ENCODE assay signal across 8 cellular contexts in the genomic region with DNA sequence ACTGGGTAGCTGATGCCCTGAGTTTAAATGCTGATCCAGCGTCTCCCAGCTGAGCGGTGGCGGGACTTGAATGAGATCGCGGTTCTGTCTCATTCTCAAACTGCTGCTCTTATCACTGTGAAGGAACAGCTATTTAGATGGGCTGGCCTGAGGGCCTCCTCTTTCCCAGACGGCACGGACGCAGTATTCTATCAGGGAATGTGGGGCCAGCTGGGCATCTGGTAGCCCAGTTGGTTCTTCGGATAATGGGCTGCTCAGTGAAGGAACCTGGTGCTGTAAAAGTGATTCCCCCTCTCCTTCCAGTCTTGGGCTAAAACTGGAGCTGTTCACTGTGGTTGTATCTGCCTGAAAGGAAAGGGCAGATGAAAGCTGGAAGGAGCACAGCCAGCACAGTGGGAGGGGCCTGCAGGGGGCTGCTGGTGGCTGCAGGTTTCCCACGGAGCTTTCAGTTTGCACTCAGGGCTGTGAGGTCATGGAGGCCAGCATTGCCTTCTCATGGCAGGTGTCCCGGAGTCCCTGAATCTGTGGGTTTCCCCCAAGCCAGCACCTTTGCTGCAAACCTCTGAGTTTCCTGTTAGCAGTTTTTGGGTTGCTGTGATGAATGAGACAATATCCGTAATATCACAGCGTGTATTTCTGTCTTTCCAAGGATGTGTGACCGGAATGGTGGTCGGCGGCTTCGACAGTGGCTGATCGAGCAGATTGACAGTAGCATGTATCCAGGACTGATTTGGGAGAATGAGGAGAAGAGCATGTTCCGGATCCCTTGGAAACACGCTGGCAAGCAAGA. TPM values are rescaled to one million over a fixed set of nuclear protein-coding genes. Genes with fewer than 3 reads are reported as not detected.
DNase-seq lines count a peak whose midpoint lies in the region; ATAC-seq and TF ChIP-seq lines count a peak whose summit lies in the region.

No MANE protein-coding gene starts in this region.

- H3K4me1 ChIP-seq in mucosa of descending colon (ENCODE audit: low read depth), result peaks cover 23% of the 10 kb centered on the region

- no peaks in the 10 kb centered on the region for H3K9me3 ChIP-seq in mucosa of descending colon

- peaks cover 5% of the 10 kb centered on the region for H3K27me3 Mint-ChIP-seq in activated CD4-positive, alpha-beta T cell treated with anti-CD3 and anti-CD28 coated beads, Interleukin-2, amount 10 ng/mL, durations not matched to agents 7 days and 5 days

- H3K27ac Mint-ChIP-seq in activated CD4-positive, alpha-beta T cell treated with anti-CD3 and anti-CD28 coated beads, Interleukin-2, amount 10 ng/mL, durations not matched to agents 7 days and 5 days, result peak overlapping the region; percentile 91

- peaks cover 2% of the 10 kb centered on the region for H3K9me3 Mint-ChIP-seq in activated CD4-positive, alpha-beta T cell treated with anti-CD3 and anti-CD28 coated beads, Interleukin-2, amount 10 ng/mL, durations not matched to agents 7 days and 5 days

- H3K4me3 Mint-ChIP-seq in activated CD4-positive, alpha-beta T cell treated with anti-CD3 and anti-CD28 coated beads, Interleukin-2, amount 10 ng/mL, durations not matched to agents 7 days and 5 days, result peak overlapping the region; percentile 68

- H3K36me3 ChIP-seq in mucosa of descending colon (ENCODE audit: low read depth), result peaks cover 1% of the 10 kb centered on the region

- POLR2A ChIA-PET in activated CD4-positive, alpha-beta T cell treated with anti-CD3 and anti-CD28 coated beads, Interleukin-2, amount 10 ng/mL, durations not matched to agents 7 days and 5 days (lab: Charles Lee), result interaction anchor here (1.1 kb wide), 1 partner anchor 11 kb away, joined by 3 read pairs; no protein-coding TSS in a partner anchor

- ATAC-seq in GM19023 (IDR thresholded peaks at IDR 0.05; ENCODE audit: unreplicated experiment) (peak; percentile 62), HG02973 (IDR thresholded peaks at IDR 0.05; ENCODE audit: unreplicated experiment) (peak; percentile 58), mucosa of descending colon (peak; percentile 26)

- intact Hi-C loops in mucosa of descending colon (cut with DNase I, micrococcal nuclease), result no loop called here

- peaks cover 44% of the 10 kb centered on the region for H3K36me3 Mint-ChIP-seq in activated CD4-positive, alpha-beta T cell treated with anti-CD3 and anti-CD28 coated beads, Interleukin-2, amount 10 ng/mL, durations not matched to agents 7 days and 5 days (ENCODE audit: low read depth)

- TF ChIP-seq CTCF in mucosa of descending colon (IDR thresholded peaks at IDR 0.05), result no peak

- CTCF ChIA-PET in activated CD4-positive, alpha-beta T cell treated with anti-CD3 and anti-CD28 coated beads, Interleukin-2, amount 10 ng/mL, durations not matched to agents 7 days and 5 days (lab: Charles Lee), result interaction anchor here (0.8 to 1.7 kb wide), 6 partner anchors 13 to 81 kb away, joined by 3 to 6 read pairs (median 3); no protein-coding TSS in a partner anchor

- H3K4me3 ChIP-seq in mucosa of descending colon, result no peak overlapping the region

- peak; percentile 75 for DNase-seq in activated CD4-positive, alpha-beta T cell treated with anti-CD3 and anti-CD28 coated beads, Interleukin-2, amount 10 ng/mL, durations not matched to agents 7 days and 5 days
- DNase-seq in mucosa of descending colon (peak in 1 of 3 donors; percentile 70), NCI-H146 (lab: John Stamatoyannopoulos, UW) (no peak), NOMO-1 (lab: John Stamatoyannopoulos, UW; ENCODE audit: unreplicated experiment in 2 of 2) (no peak), AG08395 (ENCODE audit: low spot score) (no peak), mucosa of gallbladder (ENCODE audit: low spot score) (no peak)

- H3K4me1 Mint-ChIP-seq in activated CD4-positive, alpha-beta T cell treated with anti-CD3 and anti-CD28 coated beads, Interleukin-2, amount 10 ng/mL, durations not matched to agents 7 days and 5 days, result peaks cover 61% of the 10 kb centered on the region

RNA-seq across cellular contexts. Expression of a gene that starts 3.6 kb away (rescaled TPM):
- 10 to 100 TPM; 11.6 to 14.7 TPM for total RNA-seq in activated CD4-positive, alpha-beta T cell treated with anti-CD3 and anti-CD28 coated beads, Interleukin-2, amount 10 ng/mL, durations not matched to agents 7 days and 5 days
- total RNA-seq in mucosa of descending colon (10 to 100 TPM; 28.8 to 55.8 (median 36.5) TPM), mucosa of gallbladder (29.6 TPM)
